ENCODE assay signal across 8 cellular contexts in the genomic region with DNA sequence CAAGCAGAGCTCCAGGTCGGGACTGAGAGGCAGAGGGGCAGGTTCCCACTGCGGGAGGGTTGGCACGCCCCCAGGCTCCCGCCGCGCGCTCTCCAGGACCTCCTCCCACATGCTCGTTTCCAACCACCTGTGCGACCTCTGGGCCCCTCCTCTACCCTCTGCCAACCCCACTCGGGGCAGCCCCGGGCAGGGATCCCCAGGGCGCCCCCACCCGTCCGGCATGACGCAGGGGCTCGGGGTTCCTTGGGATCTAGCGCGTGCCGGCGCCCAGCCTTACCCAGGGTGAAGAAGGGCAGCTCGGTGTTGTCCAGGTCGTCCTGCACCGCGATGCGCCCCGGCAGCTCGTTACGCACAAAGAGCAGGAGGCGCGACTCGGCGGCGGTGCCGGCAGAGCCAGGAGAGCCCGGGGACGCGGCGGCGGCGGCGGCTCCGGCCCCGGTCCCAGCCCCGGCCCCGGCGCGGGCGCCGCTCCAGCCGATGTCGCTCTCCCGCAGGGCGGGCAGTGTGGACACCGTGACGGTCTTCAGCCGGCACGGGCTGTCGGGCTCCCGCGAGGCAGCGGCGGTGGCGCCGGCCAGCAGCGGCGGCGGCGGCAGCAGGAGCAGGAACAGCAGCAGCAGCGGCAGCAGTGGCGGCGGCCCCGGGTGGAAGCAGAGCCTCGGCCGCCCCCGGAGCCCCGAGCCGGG. TPM values are rescaled to one million over a fixed set of nuclear protein-coding genes. Genes with fewer than 3 reads are reported as not detected.
DNase-seq lines count a peak whose midpoint lies in the region; ATAC-seq and TF ChIP-seq lines count a peak whose summit lies in the region.

No MANE protein-coding gene starts in this region.

- H3K4me3 ChIP-seq in parathyroid adenoma (ENCODE audit: low read depth, low read length): peak overlapping the region; percentile 25

- no peak overlapping the region for H3K27ac ChIP-seq in parathyroid adenoma

- TF ChIP-seq CTCF in GM10248 (IDR thresholded peaks at IDR 0.05; ENCODE audit: control extremely low read depth, extremely low read depth, low read depth, missing control alignments) (no peak), parathyroid adenoma (IDR thresholded peaks at IDR 0.05) (no peak)

- ATAC-seq in GM21737 (IDR thresholded peaks at IDR 0.05; ENCODE audit: unreplicated experiment): no peak

- H3K4me1 ChIP-seq in parathyroid adenoma: no peaks in the 10 kb centered on the region

- H2AFZ ChIP-seq in parathyroid adenoma: no peak overlapping the region

- CTCF ChIA-PET in GM10248 (lab: Yijun Ruan, JAX): interaction anchor here (1.8 to 5.8 kb wide), 2 partner anchors 11 to 677 kb away, joined by 7 to 29 read pairs; no protein-coding TSS in a partner anchor

- POLR2A ChIA-PET in GM10248 (lab: Yijun Ruan, JAX): no interaction called here

- H3K79me2 ChIP-seq in parathyroid adenoma: no peaks in the 10 kb centered on the region

- peak; percentile 13 for DNase-seq in GM10248 (ENCODE audit: extremely low spot score)
- DNase-seq in NCI-H748 (lab: John Stamatoyannopoulos, UW; ENCODE audit: unreplicated experiment): peak; percentile 79
- DNase-seq in glomerular visceral epithelial cell (ENCODE audit: extremely low spot score): peak; percentile 28
- DNase-seq in activated CD4-positive, CD25-positive, alpha-beta regulatory T cell (lab: John Stamatoyannopoulos, UW): no peak
- no peak for DNase-seq in stimulated activated CD4-positive, alpha-beta T cell treated with anti-CD3 and anti-CD28 coated beads, Interleukin-4, amount 100 ng/mL, for 1 hour
- DNase-seq in ureter (ENCODE audit: low spot score): no peak

- peak overlapping the region; percentile 78 for H3K4me2 ChIP-seq in parathyroid adenoma (ENCODE audit: low read length)

- no peaks in the 10 kb centered on the region for H3K36me3 ChIP-seq in parathyroid adenoma (ENCODE audit: control insufficient read depth, insufficient read depth, low read length)

- H3K9ac ChIP-seq in parathyroid adenoma: no peak overlapping the region

- no peaks in the 10 kb centered on the region for H3K9me3 ChIP-seq in parathyroid adenoma (ENCODE audit: control insufficient read depth, low read length)

- H3K27me3 ChIP-seq in parathyroid adenoma (ENCODE audit: control insufficient read depth, insufficient read depth, low read length): no peaks in the 10 kb centered on the region

RNA-seq across cellular contexts. Expression of a gene that starts 0.5 kb away (rescaled TPM):
- 19.6 TPM for total RNA-seq in ureter

Comparison
In these comparisons a context has a peak if more than half of its experiments do, and no peak if none do; other contexts are left out.
1. DNase-seq: peak in GM10248 (single experiment), NCI-H748 (single experiment) and glomerular visceral epithelial cell (single experiment); none in activated CD4-positive, CD25-positive, alpha-beta regulatory T cell (0 of 4), stimulated activated CD4-positive, alpha-beta T cell treated with anti-CD3 and anti-CD28 coated beads, Interleukin-4, amount 100 ng/mL, for 1 hour (single experiment) and ureter (single experiment).